Comparison of ENCODE assay signal across 10 cellular contexts in the genomic region with DNA sequence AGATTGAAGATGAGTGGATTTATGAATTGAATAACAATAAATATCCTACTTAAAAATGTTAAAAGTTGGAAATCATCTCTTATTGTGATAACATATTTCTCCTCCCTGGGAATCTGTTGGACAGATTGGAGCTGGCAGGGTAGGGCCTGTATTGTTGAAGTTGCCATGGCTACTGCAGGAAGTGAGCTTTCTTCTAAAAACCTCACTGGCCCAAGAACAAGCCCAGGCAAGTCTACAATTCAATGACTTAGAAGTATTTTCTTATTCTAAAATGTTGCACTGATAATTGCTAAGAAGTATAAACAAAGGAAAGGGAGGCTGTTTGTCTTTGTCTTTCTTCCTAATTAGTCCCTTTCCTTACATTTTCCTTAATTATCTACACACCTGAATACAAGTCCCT.
DNase-seq lines count a peak whose midpoint lies in the region; ATAC-seq, FAIRE-seq and TF ChIP-seq lines count a peak whose summit lies in the region.
"Had no signal": no experiment of that assay in that cellular context is flagged by ENCODE, and none has a peak within 500 bp of the region (broad histone marks: within the 10 kb centered on the region; RNA-seq: fewer than 3 reads in every experiment).

No MANE protein-coding gene starts in this region.

- no peaks in the 10 kb centered on the region for H4K20me1 ChIP-seq in GM12878 (ENCODE audit: control insufficient read depth, insufficient read depth)

- in situ Hi-C loops in KBM-7 (cut with MboI; ENCODE audit: low pct_unique_long_range_greater_than_20kb, low sequenced_read_pairs), result no loop called here
- in situ Hi-C loops in GM12878 (cut with MboI), result no loop called here

- H2AFZ ChIP-seq in GM12878 (ENCODE audit: control insufficient read depth, low read depth, low read length), result no peak overlapping the region; the same call in 1 of the 2 replicates

- H3K4me3 ChIP-seq in GM12878 (no peak overlapping the region), ovary (no peak overlapping the region)
- H3K4me3 ChIP-seq: thoracic aorta had no signal

- TF ChIP-seq RAD21 in GM12878 (IDR thresholded peaks at IDR 0.05; ENCODE audit: insufficient read depth, low read depth, low read length), result no peak

- TF ChIP-seq CTCF in GM12878 (IDR thresholded peaks at IDR 0.05 in 2 of 3, conservative IDR thresholded peaks at IDR 0.05 in 1 of 3; ENCODE audit: control insufficient read depth in 2 of 3, extremely low read depth in 1 of 3, insufficient read depth in 1 of 3, low read depth in 3 of 3, low read length in 3 of 3) (no peak), ovary (IDR thresholded peaks at IDR 0.05) (no peak)

- RAD21 ChIA-PET in GM12878 (lab: Charles Lee; ENCODE audit: unreplicated experiment), result interaction anchor here (0.6 kb wide), 1 partner anchor 279 kb away, joined by 3 read pairs; no protein-coding TSS in a partner anchor

- ATAC-seq in GM12878 (peak; percentile 57), GM18517 (IDR thresholded peaks at IDR 0.05; ENCODE audit: unreplicated experiment) (no peak), HG03045 (IDR thresholded peaks at IDR 0.05; ENCODE audit: unreplicated experiment) (no peak)

- CTCF ChIA-PET in GM12878 (lab: Yijun Ruan, JAX), result no interaction called here

- TF ChIP-seq POLR2A in GM12878 (IDR thresholded peaks at IDR 0.05; ENCODE audit: low read depth, low read length) (no peak), ovary (IDR thresholded peaks at IDR 0.05) (no peak)

- intact Hi-C loops in GM12878 (cut with micrococcal nuclease; ENCODE audit: unreplicated experiment) (no loop called here), ovary (cut with DNase I) (no loop called here)

- H3K36me3 ChIP-seq in GM12878 (ENCODE audit: control insufficient read depth in 2 of 2, insufficient read depth in 2 of 2, low read length in 1 of 2), result no peaks in the 10 kb centered on the region
- no peaks in the 10 kb centered on the region for H3K36me3 ChIP-seq in ovary
- H3K36me3 ChIP-seq: thoracic aorta had no signal

- FAIRE-seq in GM12878 (lab: Jason Lieb, UNC), result no peak

- no peak overlapping the region for H3K4me2 ChIP-seq in GM12878 (ENCODE audit: control insufficient read depth, insufficient read depth)

- SMC1A ChIA-PET in GM12878 (lab: Charles Lee; ENCODE audit: uncharacterized antibody, unreplicated experiment), result no interaction called here

- H3K4me1 ChIP-seq in GM12878 (ENCODE audit: control insufficient read depth, insufficient read depth, low read length), result no peaks in the 10 kb centered on the region
- H3K4me1 ChIP-seq in ovary (ENCODE audit: insufficient read depth), result no peaks in the 10 kb centered on the region

- BruUV-seq in GM12878 (replicated peaks; lab: Mats Ljungman, UMichigan), result no TSS peak

- POLR2A ChIA-PET in GM12878 (lab: Charles Lee), result no interaction called here

- H3K9me3 ChIP-seq in GM12878 (replicated peaks; ENCODE audit: control insufficient read depth, insufficient read depth, low read length) (peaks cover 3% of the 10 kb centered on the region; the same call in 2 of the 3 replicates), ovary (no peaks in the 10 kb centered on the region)
- H3K9me3 ChIP-seq: thoracic aorta had no signal

- DNase-seq in DMS79 (lab: John Stamatoyannopoulos, UW) (peak; percentile 12), KBM-7 (peak; percentile 42), GM12878 (ENCODE audit: low read depth, low spot score) (peak; percentile 8), kidney tubule cell (ENCODE audit: low spot score) (peak; percentile 58), ovary (no peak), NCI-H1092 (lab: John Stamatoyannopoulos, UW) (no peak)
- DNase-seq: activated naive CD4-positive, alpha-beta T cell treated with Interleukin-2 at 50 U/mL for 16 hours had no signal

- no peak overlapping the region for H3K9ac ChIP-seq in GM12878 (ENCODE audit: control insufficient read depth, insufficient read depth, low read length)

- H3K27ac ChIP-seq in GM12878 (ENCODE audit: control insufficient read depth, insufficient read depth) (no peak overlapping the region; the same call in 1 of the 2 replicates), ovary (no peak overlapping the region)
- H3K27ac ChIP-seq: thoracic aorta had no signal

- H3K79me2 ChIP-seq in GM12878 (ENCODE audit: control insufficient read depth, insufficient read depth, low read length), result no peaks in the 10 kb centered on the region

- no peak for TF ChIP-seq EP300 in GM12878 (IDR thresholded peaks at IDR 0.05; ENCODE audit: borderline replicate concordance in 1 of 2, control insufficient read depth in 1 of 2, low read depth in 2 of 2, low read length in 2 of 2)
- no peak for TF ChIP-seq EP300 in ovary (IDR thresholded peaks at IDR 0.05)

- H3K27me3 ChIP-seq in GM12878 (replicated peaks in 1 of 2; ENCODE audit: control insufficient read depth in 2 of 2, insufficient read depth in 2 of 2, low read length in 1 of 2) (no peaks in the 10 kb centered on the region), ovary (no peaks in the 10 kb centered on the region)

TF ChIP-seq in GM12878, 131 proteins besides CTCF, POLR2A, EP300 and RAD21 (continues in another document):
- TF ChIP-seq, protein P1, sequence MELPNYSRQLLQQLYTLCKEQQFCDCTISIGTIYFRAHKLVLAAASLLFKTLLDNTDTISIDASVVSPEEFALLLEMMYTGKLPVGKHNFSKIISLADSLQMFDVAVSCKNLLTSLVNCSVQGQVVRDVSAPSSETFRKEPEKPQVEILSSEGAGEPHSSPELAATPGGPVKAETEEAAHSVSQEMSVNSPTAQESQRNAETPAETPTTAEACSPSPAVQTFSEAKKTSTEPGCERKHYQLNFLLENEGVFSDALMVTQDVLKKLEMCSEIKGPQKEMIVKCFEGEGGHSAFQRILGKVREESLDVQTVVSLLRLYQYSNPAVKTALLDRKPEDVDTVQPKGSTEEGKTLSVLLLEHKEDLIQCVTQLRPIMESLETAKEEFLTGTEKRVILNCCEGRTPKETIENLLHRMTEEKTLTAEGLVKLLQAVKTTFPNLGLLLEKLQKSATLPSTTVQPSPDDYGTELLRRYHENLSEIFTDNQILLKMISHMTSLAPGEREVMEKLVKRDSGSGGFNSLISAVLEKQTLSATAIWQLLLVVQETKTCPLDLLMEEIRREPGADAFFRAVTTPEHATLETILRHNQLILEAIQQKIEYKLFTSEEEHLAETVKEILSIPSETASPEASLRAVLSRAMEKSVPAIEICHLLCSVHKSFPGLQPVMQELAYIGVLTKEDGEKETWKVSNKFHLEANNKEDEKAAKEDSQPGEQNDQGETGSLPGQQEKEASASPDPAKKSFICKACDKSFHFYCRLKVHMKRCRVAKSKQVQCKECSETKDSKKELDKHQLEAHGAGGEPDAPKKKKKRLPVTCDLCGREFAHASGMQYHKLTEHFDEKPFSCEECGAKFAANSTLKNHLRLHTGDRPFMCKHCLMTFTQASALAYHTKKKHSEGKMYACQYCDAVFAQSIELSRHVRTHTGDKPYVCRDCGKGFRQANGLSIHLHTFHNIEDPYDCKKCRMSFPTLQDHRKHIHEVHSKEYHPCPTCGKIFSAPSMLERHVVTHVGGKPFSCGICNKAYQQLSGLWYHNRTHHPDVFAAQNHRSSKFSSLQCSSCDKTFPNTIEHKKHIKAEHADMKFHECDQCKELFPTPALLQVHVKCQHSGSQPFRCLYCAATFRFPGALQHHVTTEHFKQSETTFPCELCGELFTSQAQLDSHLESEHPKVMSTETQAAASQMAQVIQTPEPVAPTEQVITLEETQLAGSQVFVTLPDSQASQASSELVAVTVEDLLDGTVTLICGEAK (IDR thresholded peaks at IDR 0.05; ENCODE audit: borderline replicate concordance), result peak; percentile 15; the same call in 1 of the 2 replicates
- TF ChIP-seq BMI1 (IDR thresholded peaks at IDR 0.05; ENCODE audit: borderline replicate concordance), result peak; percentile 59
- TF ChIP-seq STAT1 (conservative IDR thresholded peaks at IDR 0.05), result no peak
- TF ChIP-seq PAX5 (IDR thresholded peaks at IDR 0.05; ENCODE audit: borderline replicate concordance, low read depth, low read length), result no peak
- no peak for TF ChIP-seq HDGF (IDR thresholded peaks at IDR 0.05)
- TF ChIP-seq KAT2A (conservative IDR thresholded peaks at IDR 0.05; ENCODE audit: control insufficient read depth, low read depth, low read length), result no peak
- no peak for TF ChIP-seq NFYA (IDR thresholded peaks at IDR 0.05; ENCODE audit: borderline replicate concordance, low read depth, low read length)
- TF ChIP-seq, protein P2, sequence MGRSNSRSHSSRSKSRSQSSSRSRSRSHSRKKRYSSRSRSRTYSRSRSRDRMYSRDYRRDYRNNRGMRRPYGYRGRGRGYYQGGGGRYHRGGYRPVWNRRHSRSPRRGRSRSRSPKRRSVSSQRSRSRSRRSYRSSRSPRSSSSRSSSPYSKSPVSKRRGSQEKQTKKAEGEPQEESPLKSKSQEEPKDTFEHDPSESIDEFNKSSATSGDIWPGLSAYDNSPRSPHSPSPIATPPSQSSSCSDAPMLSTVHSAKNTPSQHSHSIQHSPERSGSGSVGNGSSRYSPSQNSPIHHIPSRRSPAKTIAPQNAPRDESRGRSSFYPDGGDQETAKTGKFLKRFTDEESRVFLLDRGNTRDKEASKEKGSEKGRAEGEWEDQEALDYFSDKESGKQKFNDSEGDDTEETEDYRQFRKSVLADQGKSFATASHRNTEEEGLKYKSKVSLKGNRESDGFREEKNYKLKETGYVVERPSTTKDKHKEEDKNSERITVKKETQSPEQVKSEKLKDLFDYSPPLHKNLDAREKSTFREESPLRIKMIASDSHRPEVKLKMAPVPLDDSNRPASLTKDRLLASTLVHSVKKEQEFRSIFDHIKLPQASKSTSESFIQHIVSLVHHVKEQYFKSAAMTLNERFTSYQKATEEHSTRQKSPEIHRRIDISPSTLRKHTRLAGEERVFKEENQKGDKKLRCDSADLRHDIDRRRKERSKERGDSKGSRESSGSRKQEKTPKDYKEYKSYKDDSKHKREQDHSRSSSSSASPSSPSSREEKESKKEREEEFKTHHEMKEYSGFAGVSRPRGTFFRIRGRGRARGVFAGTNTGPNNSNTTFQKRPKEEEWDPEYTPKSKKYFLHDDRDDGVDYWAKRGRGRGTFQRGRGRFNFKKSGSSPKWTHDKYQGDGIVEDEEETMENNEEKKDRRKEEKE (IDR thresholded peaks at IDR 0.05), result no peak
- TF ChIP-seq RFX5 (IDR thresholded peaks at IDR 0.05; ENCODE audit: low read depth, low read length), result no peak

Comparison
In these comparisons a context has a peak if more than half of its experiments do, and no peak if none do; other contexts are left out.
1. DNase-seq: peak in DMS79 (single experiment), KBM-7 (single experiment), GM12878 (single experiment) and kidney tubule cell (single experiment); none in ovary (0 of 5) and NCI-H1092 (single experiment).